8 cellular contexts compared by ENCODE assay signal in the genomic region with DNA sequence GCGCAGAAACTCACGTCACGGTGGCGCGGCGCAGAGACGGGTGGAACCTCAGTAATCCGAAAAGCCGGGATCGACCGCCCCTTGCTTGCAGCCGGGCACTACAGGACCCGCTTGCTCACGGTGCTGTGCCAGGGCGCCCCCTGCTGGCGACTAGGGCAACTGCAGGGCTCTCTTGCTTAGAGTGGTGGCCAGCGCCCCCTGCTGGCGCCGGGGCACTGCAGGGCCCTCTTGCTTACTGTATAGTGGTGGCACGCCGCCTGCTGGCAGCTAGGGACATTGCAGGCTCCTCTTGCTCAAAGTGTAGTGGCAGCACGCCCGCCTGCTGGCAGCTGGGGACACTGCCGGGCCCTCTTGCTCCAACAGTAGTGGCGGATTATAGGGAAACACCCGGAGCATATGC. TPM values are rescaled to one million over a fixed set of nuclear protein-coding genes. Genes with fewer than 3 reads are reported as not detected.
DNase-seq lines count a peak whose midpoint lies in the region; ATAC-seq and TF ChIP-seq lines count a peak whose summit lies in the region.
"Not testable (repeated sequence)": the region's sequence is repeated elsewhere in the genome, so short reads cannot be mapped to it uniquely, and the experiment has no call there.

No MANE protein-coding gene starts in this region.

- 9% methylated on average over 7 of the region's 26 CpGs; no CpG with 5 or more reads in 1 of the 2 donors for WGBS in upper lobe of left lung, 2 donors

- not testable (repeated sequence) for H3K4me1 ChIP-seq in left lung, upper lobe of left lung

- intact Hi-C loops in left lung (cut with DNase I), result not testable (repeated sequence)

- TF ChIP-seq POLR2A in upper lobe of left lung (IDR thresholded peaks at IDR 0.05), result not testable (repeated sequence)

- CTCF ChIA-PET in T-cell (lab: Charles Lee), result not testable (repeated sequence)

- not testable (repeated sequence) for H3K4me3 Mint-ChIP-seq in T-cell
- peak overlapping the region; percentile 56 for H3K4me3 Mint-ChIP-seq in central memory CD8-positive, alpha-beta T cell

- not testable (repeated sequence) for H3K27me3 Mint-ChIP-seq in T-cell; central memory CD8-positive, alpha-beta T cell

- TF ChIP-seq EP300 in upper lobe of left lung (IDR thresholded peaks at IDR 0.05), result not testable (repeated sequence)

- H3K36me3 ChIP-seq in left lung, upper lobe of left lung: not testable (repeated sequence)

- POLR2A ChIA-PET in T-cell (lab: Charles Lee), result not testable (repeated sequence)

- H3K9me3 ChIP-seq in left lung, upper lobe of left lung: not testable (repeated sequence)

- H3K36me3 Mint-ChIP-seq in T-cell; central memory CD8-positive, alpha-beta T cell (ENCODE audit: insufficient read depth): not testable (repeated sequence)

- ATAC-seq in T-cell (replicated peaks in 1 of 4), result peak; percentile 54 to 65 (median 59)
- peak; percentile 58 for ATAC-seq in central memory CD8-positive, alpha-beta T cell (replicated peaks; ENCODE audit: extremely low read depth, poor library complexity, severe bottlenecking)
- ATAC-seq in left lung, result peak; percentile 41
- ATAC-seq in upper lobe of left lung (ENCODE audit: low FRiP score in 2 of 2), result not testable (repeated sequence)

- not testable (repeated sequence) for H3K9me3 Mint-ChIP-seq in T-cell; central memory CD8-positive, alpha-beta T cell

- TF ChIP-seq CTCF in GM12864 (IDR thresholded peaks at IDR 0.05; ENCODE audit: low read depth, low read length, missing control alignments) (peak; percentile 55), left lung (IDR thresholded peaks at IDR 0.05) (peak; percentile 42 to 47), upper lobe of left lung (IDR thresholded peaks at IDR 0.05) (peak in 5 of 6 experiments; percentile 35 to 61 (median 50))

- not testable (repeated sequence) for H3K4me1 Mint-ChIP-seq in T-cell; central memory CD8-positive, alpha-beta T cell

- not testable (repeated sequence) for H3K27ac ChIP-seq in left lung, upper lobe of left lung

- H3K27me3 ChIP-seq in left lung, upper lobe of left lung: not testable (repeated sequence)

- DNase-seq in GM12864 (ENCODE audit: low read depth), result not testable (repeated sequence)
- DNase-seq in NCI-H2081 (lab: John Stamatoyannopoulos, UW) (peak; percentile 54), T-cell (peak; percentile 65 to 97 (median 86)), activated T-cell treated with anti-CD3 and anti-CD28 coated beads for 1 hour (ENCODE audit: low read depth) (peak; percentile 73), left lung (peak; percentile 95 to 98), upper lobe of left lung (peak; percentile 95 to 99)
- peak; percentile 78 to 87 for DNase-seq in central memory CD8-positive, alpha-beta T cell (ENCODE audit: low spot score in 2 of 2)
- peak; percentile 77 to 92 for DNase-seq in stimulated activated CD4-positive, alpha-beta T cell treated with anti-CD3 and anti-CD28 coated beads, Interleukin-15, amount 100 ng/mL, for 48 hours (ENCODE audit: low read depth in 2 of 2)

- not testable (repeated sequence) for H3K4me3 ChIP-seq in GM12864 (ENCODE audit: low read depth, low read length); left lung; upper lobe of left lung

- H3K27ac Mint-ChIP-seq in T-cell, result not testable (repeated sequence)
- H3K27ac Mint-ChIP-seq in central memory CD8-positive, alpha-beta T cell (ENCODE audit: low read depth), result peak overlapping the region; percentile 55

RNA-seq across cellular contexts. Expression of gene POLR3K, which starts 42.6 kb away (rescaled TPM):
- total RNA-seq in T-cell (10 to 100 TPM; 11.1 to 24.3 (median 21.3) TPM), left lung (10 to 100 TPM; 12.6 to 13.4 TPM), upper lobe of left lung (10 to 100 TPM in 2 of 6 donors, 1 to 10 TPM in 4; 4.2 to 15.7 (median 6.6) TPM)

RNA-seq across cellular contexts. Expression of gene SNRNP25, which starts 42.9 kb away (rescaled TPM):
- total RNA-seq in T-cell (10 to 100 TPM in 2 of 5 donors, 1 to 10 TPM in 3; 6.8 to 11.4 (median 9.0) TPM), left lung (10 to 100 TPM; 19.1 to 22.2 TPM), upper lobe of left lung (10 to 100 TPM in 5 of 6 donors, 1 to 10 TPM in 1; 6.9 to 26.2 (median 16.0) TPM)
